ENCODE assay signal across 8 cellular contexts in genomic region chr2:46943881-46944798, GRCh38. TPM values are rescaled to one million over a fixed set of nuclear protein-coding genes. Genes with fewer than 3 reads are reported as not detected.
DNase-seq lines count a peak whose midpoint lies in the region; ATAC-seq and TF ChIP-seq lines count a peak whose summit lies in the region.

No MANE protein-coding gene starts in this region.

- peaks cover 9% of the 10 kb centered on the region for H3K36me3 Mint-ChIP-seq in endothelial cell (ENCODE audit: low read depth, unreplicated experiment)

- peak overlapping the region; percentile 99 for H3K4me2 ChIP-seq in osteoblast (ENCODE audit: insufficient read depth, low read length)

- H3K9me3 ChIP-seq in osteoblast (ENCODE audit: low read depth, low read length): no peaks in the 10 kb centered on the region

- TF ChIP-seq CTCF in osteoblast (IDR thresholded peaks at IDR 0.05; ENCODE audit: extremely low read depth, low read depth, low read length) (no peak), endothelial cell (IDR thresholded peaks at IDR 0.05; ENCODE audit: unreplicated experiment) (no peak)

- DNase-seq in activated CD8-positive, alpha-beta memory T cell treated with anti-CD3 and anti-CD28 coated beads, Interleukin-2, amount 50 U/mL, for 1 hour (ENCODE audit: extremely low read depth): peak; percentile 43
- DNase-seq in osteoblast (ENCODE audit: insufficient read length, low spot score, missing footprints) (no peak), NOMO-1 (lab: John Stamatoyannopoulos, UW; ENCODE audit: unreplicated experiment in 2 of 2) (no peak), NCI-H345 (lab: John Stamatoyannopoulos, UW) (no peak), endothelial cell (ENCODE audit: low spot score) (no peak)

- no peak overlapping the region for H2AFZ ChIP-seq in osteoblast (ENCODE audit: low read length)

- peaks cover 36% of the 10 kb centered on the region for H3K36me3 ChIP-seq in osteoblast (ENCODE audit: insufficient read depth, low read length)

- H3K27me3 Mint-ChIP-seq in endothelial cell (ENCODE audit: unreplicated experiment): peaks cover 5% of the 10 kb centered on the region

- no peaks in the 10 kb centered on the region for H3K27me3 ChIP-seq in osteoblast (ENCODE audit: insufficient read depth, low read length)

- H3K4me1 ChIP-seq in osteoblast (ENCODE audit: insufficient read depth, low read length): peaks cover 34% of the 10 kb centered on the region

- peaks cover 67% of the 10 kb centered on the region for H4K20me1 ChIP-seq in osteoblast (ENCODE audit: insufficient read depth, low read length)

- peak; percentile 26 for ATAC-seq in GM18867 (IDR thresholded peaks at IDR 0.05; ENCODE audit: unreplicated experiment)
- peak; percentile 28 for ATAC-seq in HG03135 (IDR thresholded peaks at IDR 0.05; ENCODE audit: unreplicated experiment)
- no peak for ATAC-seq in GM19328 (IDR thresholded peaks at IDR 0.05; ENCODE audit: unreplicated experiment)

- peaks cover 81% of the 10 kb centered on the region for H3K79me2 ChIP-seq in osteoblast (ENCODE audit: insufficient read depth, low read length)

- peaks cover 7% of the 10 kb centered on the region for H3K4me1 Mint-ChIP-seq in endothelial cell (ENCODE audit: unreplicated experiment)

- H3K9me3 Mint-ChIP-seq in endothelial cell (ENCODE audit: unreplicated experiment): no peaks in the 10 kb centered on the region

- no peak overlapping the region for H3K4me3 Mint-ChIP-seq in endothelial cell (ENCODE audit: unreplicated experiment)

- no peak overlapping the region for H3K27ac Mint-ChIP-seq in endothelial cell (ENCODE audit: unreplicated experiment)

- H3K4me3 ChIP-seq in osteoblast (ENCODE audit: insufficient read depth, low read length): peak overlapping the region; percentile 95

- no peak overlapping the region for H3K27ac ChIP-seq in osteoblast (ENCODE audit: low read depth, low read length)

RNA-seq across cellular contexts. Expression of gene TTC7A, which starts 3.1 kb away (rescaled TPM):
- total RNA-seq in osteoblast (41.0 and 44.5 TPM in 2 replicates), endothelial cell (ENCODE audit: unreplicated experiment) (10.8 TPM)

RNA-seq across cellular contexts. Expression of gene MCFD2, which starts 28.5 kb away (rescaled TPM):
- total RNA-seq in osteoblast (136 and 185 TPM in 2 replicates), endothelial cell (ENCODE audit: unreplicated experiment) (121 TPM)
